ENCODE assay signal across 13 cellular contexts in genomic region chr5:65970481-65971367, GRCh38. TPM values are rescaled to one million over a fixed set of nuclear protein-coding genes. Genes with fewer than 3 reads are reported as not detected.
DNase-seq lines count a peak whose midpoint lies in the region; ATAC-seq and TF ChIP-seq lines count a peak whose summit lies in the region.
"Had no signal": no experiment of that assay in that cellular context is flagged by ENCODE, and none has a peak within 500 bp of the region (broad histone marks: within the 10 kb centered on the region; RNA-seq: fewer than 3 reads in every experiment).

No MANE protein-coding gene starts in this region.

- POLR2A ChIA-PET in SK-N-SH (lab: Yijun Ruan, JAX) = no interaction called here

- no peak for TF ChIP-seq EP300 in SK-N-SH (IDR thresholded peaks at IDR 0.05; ENCODE audit: borderline replicate concordance in 1 of 2, low read depth in 1 of 2, low read length in 1 of 2)

- 0 out of 2 replicates have a peak overlapping the region, but pooled peaks have one; percentile 6 for H3K27ac ChIP-seq in 22Rv1
- no peak overlapping the region for H3K27ac ChIP-seq in SK-N-SH (ENCODE audit: low read depth in 2 of 2, low read length in 1 of 2)
- H3K27ac ChIP-seq: BLaER1, right atrium auricular region had no signal

- H2AFZ ChIP-seq in SK-N-SH (ENCODE audit: low read depth) = no peak overlapping the region

- DNase-seq in GM06990 (ENCODE audit: extremely low read depth, insufficient read length) (peak; percentile 32), SK-N-SH (no peak), left lobe of liver (ENCODE audit: low spot score) (no peak), hepatic stellate cell (ENCODE audit: low spot score) (no peak), NCI-H2227 (lab: John Stamatoyannopoulos, UW; ENCODE audit: unreplicated experiment) (no peak), foreskin fibroblast (no peak), NCI-H2196 (lab: John Stamatoyannopoulos, UW; ENCODE audit: unreplicated experiment) (no peak)
- DNase-seq: activated CD4-positive, alpha-beta T cell treated with anti-CD3 and anti-CD28 coated beads for 1 hour; activated gamma-delta T cell; NCI-H2081 treated with DMSO at 0.1 percent for 48 hours had no signal

- H3K27me3 ChIP-seq in GM06990 (replicated peaks; ENCODE audit: control insufficient read depth, insufficient read depth, low read length) (no peaks in the 10 kb centered on the region), SK-N-SH (ENCODE audit: insufficient read depth) (no peaks in the 10 kb centered on the region)
- H3K27me3 ChIP-seq: BLaER1, right atrium auricular region had no signal

- 73% methylated on average over 7 of the region's 7 CpGs for WGBS in SK-N-SH (ENCODE audit: low lambda C conversion rate)

- no peaks in the 10 kb centered on the region for H3K9me2 ChIP-seq in SK-N-SH

- TF ChIP-seq RAD21 in SK-N-SH (IDR thresholded peaks at IDR 0.05; ENCODE audit: low read length) = no peak

- H3K4me3 ChIP-seq in GM06990 (replicated peaks; ENCODE audit: low read depth, low read length) = no peak overlapping the region
- H3K4me3 ChIP-seq in SK-N-SH (ENCODE audit: low read depth in 2 of 2, low read length in 1 of 2) = no peak overlapping the region
- H3K4me3 ChIP-seq in foreskin fibroblast (ENCODE audit: low read depth in 1 of 2, low read length in 2 of 2) = no peak overlapping the region
- H3K4me3 ChIP-seq: BLaER1, right atrium auricular region had no signal

- ATAC-seq in left lobe of liver = peak; percentile 23

- H3K4me2 ChIP-seq in SK-N-SH = 0 out of 2 replicates have a peak overlapping the region, but pooled peaks have one; percentile 1
- H3K4me2 ChIP-seq: BLaER1 had no signal

- peaks cover 99% of the 10 kb centered on the region for H3K79me2 ChIP-seq in SK-N-SH (ENCODE audit: insufficient read depth)

- peaks cover 95% of the 10 kb centered on the region for H4K20me1 ChIP-seq in SK-N-SH (ENCODE audit: insufficient read depth)

- H3K9ac ChIP-seq in SK-N-SH = no peak overlapping the region
- H3K9ac ChIP-seq: BLaER1 had no signal

- TF ChIP-seq CTCF in 22Rv1 (IDR thresholded peaks at IDR 0.05) = no peak
- no peak for TF ChIP-seq CTCF in GM06990 (IDR thresholded peaks at IDR 0.05; ENCODE audit: insufficient read depth, low read length, poor library complexity, severe bottlenecking)
- TF ChIP-seq CTCF in SK-N-SH (IDR thresholded peaks at IDR 0.05) = no peak
- no peak for TF ChIP-seq CTCF in foreskin fibroblast (IDR thresholded peaks at IDR 0.05; ENCODE audit: low read depth, low read length)

- H3F3A ChIP-seq in SK-N-SH (replicated peaks; ENCODE audit: insufficient read depth) = no peaks in the 10 kb centered on the region

- H3K9me3 ChIP-seq in SK-N-SH = no peaks in the 10 kb centered on the region

- H3K4me1 ChIP-seq in SK-N-SH (ENCODE audit: control insufficient read depth in 1 of 2, insufficient read depth in 2 of 2, low read depth in 1 of 2, low read length in 1 of 2) = peaks cover 4 to 18% of the 10 kb centered on the region in 2 experiments; a peak in 3 of 4 replicates

- CTCF ChIA-PET in SK-N-SH (lab: Yijun Ruan, JAX) = interaction anchor here (1.2 kb wide), 1 partner anchor 34 kb away, joined by 3 read pairs; no protein-coding TSS in a partner anchor

- H3K36me3 ChIP-seq in GM06990 (ENCODE audit: control insufficient read depth, insufficient read depth, low read length) = no peaks in the 10 kb centered on the region
- H3K36me3 ChIP-seq in SK-N-SH (replicated peaks in 1 of 2; ENCODE audit: control insufficient read depth in 1 of 2, insufficient read depth in 2 of 2, low read length in 1 of 2) = peaks cover 0 to 4% of the 10 kb centered on the region in 2 experiments
- H3K36me3 ChIP-seq: right atrium auricular region had no signal

TF ChIP-seq in SK-N-SH, 30 proteins besides CTCF, POLR2A, EP300 and RAD21:
- TF ChIP-seq, protein P1, sequence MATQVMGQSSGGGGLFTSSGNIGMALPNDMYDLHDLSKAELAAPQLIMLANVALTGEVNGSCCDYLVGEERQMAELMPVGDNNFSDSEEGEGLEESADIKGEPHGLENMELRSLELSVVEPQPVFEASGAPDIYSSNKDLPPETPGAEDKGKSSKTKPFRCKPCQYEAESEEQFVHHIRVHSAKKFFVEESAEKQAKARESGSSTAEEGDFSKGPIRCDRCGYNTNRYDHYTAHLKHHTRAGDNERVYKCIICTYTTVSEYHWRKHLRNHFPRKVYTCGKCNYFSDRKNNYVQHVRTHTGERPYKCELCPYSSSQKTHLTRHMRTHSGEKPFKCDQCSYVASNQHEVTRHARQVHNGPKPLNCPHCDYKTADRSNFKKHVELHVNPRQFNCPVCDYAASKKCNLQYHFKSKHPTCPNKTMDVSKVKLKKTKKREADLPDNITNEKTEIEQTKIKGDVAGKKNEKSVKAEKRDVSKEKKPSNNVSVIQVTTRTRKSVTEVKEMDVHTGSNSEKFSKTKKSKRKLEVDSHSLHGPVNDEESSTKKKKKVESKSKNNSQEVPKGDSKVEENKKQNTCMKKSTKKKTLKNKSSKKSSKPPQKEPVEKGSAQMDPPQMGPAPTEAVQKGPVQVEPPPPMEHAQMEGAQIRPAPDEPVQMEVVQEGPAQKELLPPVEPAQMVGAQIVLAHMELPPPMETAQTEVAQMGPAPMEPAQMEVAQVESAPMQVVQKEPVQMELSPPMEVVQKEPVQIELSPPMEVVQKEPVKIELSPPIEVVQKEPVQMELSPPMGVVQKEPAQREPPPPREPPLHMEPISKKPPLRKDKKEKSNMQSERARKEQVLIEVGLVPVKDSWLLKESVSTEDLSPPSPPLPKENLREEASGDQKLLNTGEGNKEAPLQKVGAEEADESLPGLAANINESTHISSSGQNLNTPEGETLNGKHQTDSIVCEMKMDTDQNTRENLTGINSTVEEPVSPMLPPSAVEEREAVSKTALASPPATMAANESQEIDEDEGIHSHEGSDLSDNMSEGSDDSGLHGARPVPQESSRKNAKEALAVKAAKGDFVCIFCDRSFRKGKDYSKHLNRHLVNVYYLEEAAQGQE (IDR thresholded peaks at IDR 0.05; ENCODE audit: low read depth, low read length) = no peak
- no peak for TF ChIP-seq GABPA (IDR thresholded peaks at IDR 0.05; ENCODE audit: low read depth)
- TF ChIP-seq POLR2AphosphoS5 (IDR thresholded peaks at IDR 0.05; ENCODE audit: low read depth, low read length) = no peak
- TF ChIP-seq RXRA (IDR thresholded peaks at IDR 0.05; ENCODE audit: borderline replicate concordance, low read depth) = no peak
- no peak for TF ChIP-seq TCF12 (IDR thresholded peaks at IDR 0.05)
- no peak for TF ChIP-seq CHD2 (IDR thresholded peaks at IDR 0.05; ENCODE audit: low read length, partially characterized antibody)
- TF ChIP-seq NRF1 (IDR thresholded peaks at IDR 0.05; ENCODE audit: low read depth, low read length) = no peak
- TF ChIP-seq, protein P2, sequence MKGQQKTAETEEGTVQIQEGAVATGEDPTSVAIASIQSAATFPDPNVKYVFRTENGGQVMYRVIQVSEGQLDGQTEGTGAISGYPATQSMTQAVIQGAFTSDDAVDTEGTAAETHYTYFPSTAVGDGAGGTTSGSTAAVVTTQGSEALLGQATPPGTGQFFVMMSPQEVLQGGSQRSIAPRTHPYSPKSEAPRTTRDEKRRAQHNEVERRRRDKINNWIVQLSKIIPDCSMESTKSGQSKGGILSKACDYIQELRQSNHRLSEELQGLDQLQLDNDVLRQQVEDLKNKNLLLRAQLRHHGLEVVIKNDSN (IDR thresholded peaks at IDR 0.05; ENCODE audit: borderline replicate concordance, low read depth) = no peak
- TF ChIP-seq FOXM1 (IDR thresholded peaks at IDR 0.05; ENCODE audit: low read depth) = no peak
- TF ChIP-seq NFIC (IDR thresholded peaks at IDR 0.05; ENCODE audit: borderline replicate concordance) = no peak
- no peak for TF ChIP-seq MEF2A (IDR thresholded peaks at IDR 0.05; ENCODE audit: borderline replicate concordance, low read depth)
- TF ChIP-seq TEAD4 (IDR thresholded peaks at IDR 0.05; ENCODE audit: borderline replicate concordance, insufficient read depth) = no peak
- no peak for TF ChIP-seq MXI1 (IDR thresholded peaks at IDR 0.05; ENCODE audit: low read depth, low read length)
- TF ChIP-seq FOXJ3 (CRISPR knock-in tag; IDR thresholded peaks at IDR 0.05) = no peak
- TF ChIP-seq FOSL2 (IDR thresholded peaks at IDR 0.05; ENCODE audit: borderline replicate concordance, low read depth) = no peak
- no peak for TF ChIP-seq GATA2 (CRISPR knock-in tag; IDR thresholded peaks at IDR 0.05)
- no peak for TF ChIP-seq RFX5 (IDR thresholded peaks at IDR 0.05; ENCODE audit: low read length)
- no peak for TF ChIP-seq TAF1 (IDR thresholded peaks at IDR 0.05; ENCODE audit: borderline replicate concordance, low read depth, low read length)
- no peak for TF ChIP-seq SMC3 (IDR thresholded peaks at IDR 0.05; ENCODE audit: low read depth, low read length)
- no peak for TF ChIP-seq ELF1 (IDR thresholded peaks at IDR 0.05)
TF ChIP-seq in SK-N-SH: peak in this region for 0.

RNA-seq across cellular contexts. Expression of gene ERBIN, which starts 44.3 kb away (rescaled TPM):
- 10.3 and 14.0 TPM in 2 replicates for polyA plus RNA-seq in SK-N-SH (2012; rRNA removed)
- polyA plus RNA-seq in SK-N-SH (2012; cell fraction: cytosol; rRNA removed) = 16.0 and 18.2 TPM in 2 replicates
- 8.0 and 21.9 TPM in 2 replicates for polyA plus RNA-seq in SK-N-SH (2012; cell fraction: nucleus; rRNA removed)
- total RNA-seq in left lobe of liver = 31.4 TPM
